ENCODE assay signal across 11 cellular contexts in genomic region chr9:2023042-2023441, GRCh38. TPM values are rescaled to one million over a fixed set of nuclear protein-coding genes. Genes with fewer than 3 reads are reported as not detected.
A peak's percentile ranks its signal among the peaks of the same experiment; 100 is the strongest.
DNase-seq lines count a peak whose midpoint lies in the region; ATAC-seq, FAIRE-seq and TF ChIP-seq lines count a peak whose summit lies in the region.
"Had no signal": no experiment of that assay in that cellular context is flagged by ENCODE, and none has a peak within 500 bp of the region (broad histone marks: within the 10 kb centered on the region; RNA-seq: fewer than 3 reads in every experiment).

No MANE protein-coding gene starts in this region.

- no peak overlapping the region for H3K14ac ChIP-seq in neuronal stem cell (ENCODE audit: low read length)

- no peak overlapping the region for H2BK12ac ChIP-seq in neuronal stem cell (ENCODE audit: low read length)

- H3K27ac ChIP-seq in GM12878 (ENCODE audit: control insufficient read depth, insufficient read depth) (peak overlapping the region; percentile 56), mucosa of rectum (ENCODE audit: low read depth in 2 of 2, low read length in 2 of 2) (peak overlapping the region; percentile 10 to 18), vagina (peak overlapping the region; percentile 33), Karpas-422 (ENCODE audit: low read length) (no peak overlapping the region), neuronal stem cell (replicated peaks; ENCODE audit: low read length) (no peak overlapping the region)

- H3K4ac ChIP-seq in neuronal stem cell (ENCODE audit: low read length) = no peak overlapping the region

- RAD21 ChIA-PET in GM12878 (lab: Charles Lee; ENCODE audit: unreplicated experiment) = interaction anchor here (0.6 to 2.3 kb wide), 5 partner anchors 12 to 33 kb away, joined by 3 to 7 read pairs (median 3); no protein-coding TSS in a partner anchor

- ATAC-seq in Right ventricle myocardium inferior (peak; percentile 41), GM12878 (peak; percentile 17)

- no peak overlapping the region for H2BK5ac ChIP-seq in neuronal stem cell (ENCODE audit: low read length)

- CTCF ChIA-PET in GM12878 (lab: Yijun Ruan, JAX) = interaction anchor here (0.6 to 3.5 kb wide), 4 partner anchors 13 to 63 kb away, joined by 3 to 12 read pairs (median 6); no protein-coding TSS in a partner anchor

- H3K23ac ChIP-seq in neuronal stem cell (ENCODE audit: low read depth, low read length, poor library complexity) = no peak overlapping the region

- H2BK120ac ChIP-seq in neuronal stem cell (ENCODE audit: low read depth, low read length) = no peak overlapping the region

- no peaks in the 10 kb centered on the region for H3K79me1 ChIP-seq in neuronal stem cell (ENCODE audit: low read depth, low read length)

- no peaks in the 10 kb centered on the region for H3K27me3 ChIP-seq in GM12878 (replicated peaks in 1 of 2; ENCODE audit: control insufficient read depth in 2 of 2, insufficient read depth in 2 of 2, low read length in 1 of 2)
- H3K27me3 ChIP-seq in mucosa of rectum (ENCODE audit: control insufficient read depth in 2 of 2, insufficient read depth in 2 of 2, low read length in 2 of 2) = no peaks in the 10 kb centered on the region
- no peaks in the 10 kb centered on the region for H3K27me3 ChIP-seq in vagina
- H3K27me3 ChIP-seq in Karpas-422 (ENCODE audit: low read length) = no peaks in the 10 kb centered on the region
- H3K27me3 ChIP-seq in neuronal stem cell (ENCODE audit: control insufficient read depth in 3 of 3, insufficient read depth in 3 of 3, low read depth in 1 of 3, low read length in 3 of 3) = peaks cover 3 to 65% (median 11%) of the 10 kb centered on the region in 3 experiments

- POLR2A ChIA-PET in GM12878 (lab: Charles Lee) = interaction anchor here (1.4 to 1.9 kb wide), 4 partner anchors 8 to 93 kb away, joined by 3 to 9 read pairs (median 3); partner anchors contain the start of gene SMARCA2

- H3K18ac ChIP-seq in neuronal stem cell (ENCODE audit: low read length) = no peak overlapping the region

- DNase-seq in Right ventricle myocardium inferior (ENCODE audit: missing footprints) (no peak), cardiac septum (ENCODE audit: low spot score) (no peak), GM12878 (ENCODE audit: low read depth, low spot score) (no peak), vagina (ENCODE audit: extremely low spot score in 2 of 2) (no peak), Karpas-422 (no peak), neuronal stem cell (ENCODE audit: low spot score) (no peak), NCI-H2029 treated with DMSO at 0.1 percent for 48 hours (lab: John Stamatoyannopoulos, UW) (no peak)
- DNase-seq: BE2C, NCI-H526, T-helper 9 cell had no signal

- BruUV-seq in GM12878 (replicated peaks; lab: Mats Ljungman, UMichigan) = no TSS peak

- intact Hi-C loops in Right ventricle myocardium inferior (cut with DNase I) = no loop called here
- intact Hi-C loops in cardiac septum (cut with DNase I) = no loop called here
- intact Hi-C loops in GM12878 (cut with micrococcal nuclease; ENCODE audit: unreplicated experiment) = no loop called here
- intact Hi-C loops in vagina (cut with DNase I) = no loop called here

- no peak overlapping the region for H2BK15ac ChIP-seq in neuronal stem cell (ENCODE audit: low read length)

- no peak overlapping the region for H2AK5ac ChIP-seq in neuronal stem cell (ENCODE audit: low read depth, low read length)

- TF ChIP-seq RAD21 in GM12878 (IDR thresholded peaks at IDR 0.05; ENCODE audit: insufficient read depth, low read depth, low read length) = no peak

- SMC1A ChIA-PET in GM12878 (lab: Charles Lee; ENCODE audit: uncharacterized antibody, unreplicated experiment) = interaction anchor here (0.9 to 3.5 kb wide), 5 partner anchors 10 to 64 kb away, joined by 4 to 18 read pairs (median 6); no protein-coding TSS in a partner anchor

- H3K4me3 ChIP-seq in GM12878 (peak overlapping the region; percentile 39), mucosa of rectum (ENCODE audit: low read length in 2 of 2) (no peak overlapping the region), vagina (no peak overlapping the region), Karpas-422 (ENCODE audit: low read length) (no peak overlapping the region), neuronal stem cell (ENCODE audit: low read length in 2 of 2) (no peak overlapping the region)

- H3K4me2 ChIP-seq in GM12878 (ENCODE audit: control insufficient read depth, insufficient read depth) (peak overlapping the region; percentile 88), Karpas-422 (ENCODE audit: low read depth, low read length, poor library complexity, severe bottlenecking) (no peak overlapping the region), neuronal stem cell (ENCODE audit: insufficient read depth, low read length, poor library complexity, severe bottlenecking) (no peak overlapping the region)

- peaks cover 12% of the 10 kb centered on the region for H4K20me1 ChIP-seq in GM12878 (ENCODE audit: control insufficient read depth, insufficient read depth)
- peaks cover 39% of the 10 kb centered on the region for H4K20me1 ChIP-seq in Karpas-422 (ENCODE audit: insufficient read depth, low read depth, low read length)

- H4K8ac ChIP-seq in neuronal stem cell (ENCODE audit: low read depth, low read length) = no peak overlapping the region

- in situ Hi-C loops in GM12878 (cut with MboI) = no loop called here

- peaks cover 2 to 14% of the 10 kb centered on the region in 2 experiments; a peak in 3 of 4 replicates for H3K36me3 ChIP-seq in GM12878 (ENCODE audit: control insufficient read depth in 2 of 2, insufficient read depth in 2 of 2, low read length in 1 of 2)
- no peaks in the 10 kb centered on the region for H3K36me3 ChIP-seq in mucosa of rectum (ENCODE audit: control insufficient read depth in 2 of 2, insufficient read depth in 2 of 2, low read length in 2 of 2)
- H3K36me3 ChIP-seq in vagina = no peaks in the 10 kb centered on the region
- H3K36me3 ChIP-seq in Karpas-422 (ENCODE audit: insufficient read depth, low read length) = no peaks in the 10 kb centered on the region
- H3K36me3 ChIP-seq in neuronal stem cell (replicated peaks in 1 of 2; ENCODE audit: control insufficient read depth in 2 of 2, insufficient read depth in 2 of 2, low read length in 2 of 2) = no peaks in the 10 kb centered on the region
- H3K36me3 ChIP-seq: BE2C had no signal

- H3K79me2 ChIP-seq in GM12878 (ENCODE audit: control insufficient read depth, insufficient read depth, low read length) = peaks cover 100% of the 10 kb centered on the region
- H3K79me2 ChIP-seq in Karpas-422 (ENCODE audit: low read length) = peaks cover 100% of the 10 kb centered on the region

- H2AFZ ChIP-seq in GM12878 (ENCODE audit: control insufficient read depth, low read depth, low read length) = no peak overlapping the region
- no peak overlapping the region for H2AFZ ChIP-seq in Karpas-422 (ENCODE audit: low read length)
- H2AFZ ChIP-seq in neuronal stem cell (ENCODE audit: low read length) = no peak overlapping the region

- no peak for TF ChIP-seq EP300 in GM12878 (IDR thresholded peaks at IDR 0.05; ENCODE audit: borderline replicate concordance in 1 of 2, control insufficient read depth in 1 of 2, low read depth in 2 of 2, low read length in 2 of 2)

- peak overlapping the region; percentile 56 for H3K9ac ChIP-seq in GM12878 (ENCODE audit: control insufficient read depth, insufficient read depth, low read length)
- no peak overlapping the region for H3K9ac ChIP-seq in mucosa of rectum (ENCODE audit: low read depth in 1 of 2, low read length in 2 of 2)
- no peak overlapping the region for H3K9ac ChIP-seq in Karpas-422 (ENCODE audit: low read length)
- H3K9ac ChIP-seq in neuronal stem cell (ENCODE audit: low read depth, low read length, poor library complexity) = no peak overlapping the region

- H3K9me2 ChIP-seq in Karpas-422 (replicated peaks; ENCODE audit: insufficient read depth, low read length) = no peaks in the 10 kb centered on the region

- TF ChIP-seq CTCF in GM12878 (IDR thresholded peaks at IDR 0.05 in 2 of 3, conservative IDR thresholded peaks at IDR 0.05 in 1 of 3; ENCODE audit: control insufficient read depth in 2 of 3, extremely low read depth in 1 of 3, insufficient read depth in 1 of 3, low read depth in 3 of 3, low read length in 3 of 3) (no peak), vagina (IDR thresholded peaks at IDR 0.05) (no peak)

- H3K4me1 ChIP-seq in GM12878 (ENCODE audit: control insufficient read depth, insufficient read depth, low read length) (peaks cover 50% of the 10 kb centered on the region), mucosa of rectum (ENCODE audit: control insufficient read depth in 2 of 2, insufficient read depth in 2 of 2, low read length in 2 of 2) (peaks cover 13 to 28% of the 10 kb centered on the region in 2 donors), vagina (peaks cover 92% of the 10 kb centered on the region), Karpas-422 (ENCODE audit: low read length) (peaks cover 43% of the 10 kb centered on the region), neuronal stem cell (ENCODE audit: control insufficient read depth in 2 of 2, insufficient read depth in 1 of 2, low read depth in 1 of 2, low read length in 2 of 2) (peaks cover 2 to 4% of the 10 kb centered on the region in 2 donors)
- H3K4me1 ChIP-seq: BE2C had no signal

- 13% methylated on average over 3 of the region's 3 CpGs for WGBS in GM12878 (ENCODE audit: insufficient coverage, insufficient replicate concordance, low lambda C conversion rate, missing lambda C conversion rate)
- WGBS in neuronal stem cell (ENCODE audit: extremely low coverage in 2 of 2, insufficient read length in 2 of 2, insufficient replicate concordance in 1 of 2), 2 donors = no CpG with 5 or more reads among the region's 3 CpGs

- no peak for TF ChIP-seq POLR2A in GM12878 (IDR thresholded peaks at IDR 0.05; ENCODE audit: low read depth, low read length)
- TF ChIP-seq POLR2A in vagina (IDR thresholded peaks at IDR 0.05) = no peak

- no peak overlapping the region for H4K91ac ChIP-seq in neuronal stem cell (ENCODE audit: low read depth, low read length, poor library complexity)

- FAIRE-seq in GM12878 (lab: Jason Lieb, UNC) = no peak

- H3K9me3 ChIP-seq in GM12878 (replicated peaks; ENCODE audit: control insufficient read depth, insufficient read depth, low read length) (no peaks in the 10 kb centered on the region), mucosa of rectum (ENCODE audit: control insufficient read depth in 2 of 2, low read length in 2 of 2) (no peaks in the 10 kb centered on the region), vagina (no peaks in the 10 kb centered on the region), Karpas-422 (ENCODE audit: low read length) (no peaks in the 10 kb centered on the region), neuronal stem cell (replicated peaks in 1 of 2; ENCODE audit: control insufficient read depth in 2 of 2, insufficient read depth in 1 of 2, low read depth in 1 of 2, low read length in 2 of 2) (no peaks in the 10 kb centered on the region)
- H3K9me3 ChIP-seq: BE2C had no signal

RNA-seq across cellular contexts. Expression of gene SMARCA2, which starts 7.9 kb away (rescaled TPM):
- total RNA-seq in Right ventricle myocardium inferior (98.4 TPM), cardiac septum (105 TPM), GM12878 (2014; rRNA removed) (208 and 234 TPM in 2 replicates), GM12878 (2014; rRNA removed; fragmentation: Illumina TruSeq; extraction: Trizol) (317 and 320 TPM in 2 replicates), GM12878 (2021) (387 and 392 TPM in 2 replicates), vagina (98.0 TPM)
- total RNA-seq in GM12878 (2013; cell fraction: nucleolus; rRNA removed) = 820 and 827 TPM in 2 replicates
- polyA plus RNA-seq in GM12878 (2011; ENCODE audit: low read depth) = 128 TPM
- polyA plus RNA-seq in GM12878 (2011; rRNA removed) (208 and 240 TPM in 2 replicates), GM12878 (2014; fragmentation: Illumina TruSeq; extraction: Trizol) (254 and 331 TPM in 2 replicates), GM12878 (2014; fragmentation: Nextera tagmentation; extraction: Ambion mirVana) (100 to 1,000 TPM; 100 to 130 TPM), GM12878 (2014; rRNA removed) (138 and 146 TPM in 2 replicates), GM12878 (2016; fragmentation: Nextera tagmentation; extraction: Ambion mirVana) (100 to 1,000 TPM; 184 to 200 TPM)
- polyA plus RNA-seq in GM12878 (2011; cell fraction: cytosol; rRNA removed) = 186 and 193 TPM in 2 replicates
- 252 and 269 TPM in 2 replicates for polyA plus RNA-seq in GM12878 (2011; cell fraction: nucleus; rRNA removed)
- 176 and 191 TPM in 2 replicates for polyA plus RNA-seq in GM12878 (2012)
- polyA minus RNA-seq in GM12878 (2011; rRNA and poly(A)+ RNA removed) = 444 and 518 TPM in 2 replicates
- polyA minus RNA-seq in GM12878 (2011; cell fraction: cytosol; rRNA and poly(A)+ RNA removed) = 90.7 and 105 TPM in 2 replicates
- 447 and 727 TPM in 2 replicates for polyA minus RNA-seq in GM12878 (2011; cell fraction: nucleus; rRNA and poly(A)+ RNA removed)
- 108 and 134 TPM in 2 replicates for total RNA-seq in Karpas-422 (2014; rRNA removed; shearing (Covaris generic); ENCODE audit: low replicate concordance)
- polyA plus RNA-seq in neuronal stem cell (2013, experiment 1 of 2) = 1.9 TPM
- polyA plus RNA-seq in neuronal stem cell (2013, experiment 2 of 2) = 2.2 TPM

Comparison
In these comparisons a context has a peak if more than half of its experiments do, and no peak if none do; other contexts are left out.
1. H3K27ac ChIP-seq: peak in GM12878 (single experiment), mucosa of rectum (2 of 2) and vagina (single experiment); none in Karpas-422 (single experiment) and neuronal stem cell (single experiment).